Comparison of ENCODE assay signal across 1 cellular context in genomic region chr5:96885518-96886338, GRCh38.
TF ChIP-seq lines count a peak whose summit lies in the region.

No MANE protein-coding gene starts in this region.

TF ChIP-seq in endothelial cell of umbilical vein, 7 proteins besides CTCF, POLR2A, EP300 and RAD21 (continued from another document):
- no peak for TF ChIP-seq EZH2 (IDR thresholded peaks at IDR 0.05; ENCODE audit: borderline replicate concordance, low read depth, low read length, severe bottlenecking)
TF ChIP-seq in endothelial cell of umbilical vein: peak in this region for 0.
